Comparison of ENCODE assay signal across 1 cellular context in the genomic region with DNA sequence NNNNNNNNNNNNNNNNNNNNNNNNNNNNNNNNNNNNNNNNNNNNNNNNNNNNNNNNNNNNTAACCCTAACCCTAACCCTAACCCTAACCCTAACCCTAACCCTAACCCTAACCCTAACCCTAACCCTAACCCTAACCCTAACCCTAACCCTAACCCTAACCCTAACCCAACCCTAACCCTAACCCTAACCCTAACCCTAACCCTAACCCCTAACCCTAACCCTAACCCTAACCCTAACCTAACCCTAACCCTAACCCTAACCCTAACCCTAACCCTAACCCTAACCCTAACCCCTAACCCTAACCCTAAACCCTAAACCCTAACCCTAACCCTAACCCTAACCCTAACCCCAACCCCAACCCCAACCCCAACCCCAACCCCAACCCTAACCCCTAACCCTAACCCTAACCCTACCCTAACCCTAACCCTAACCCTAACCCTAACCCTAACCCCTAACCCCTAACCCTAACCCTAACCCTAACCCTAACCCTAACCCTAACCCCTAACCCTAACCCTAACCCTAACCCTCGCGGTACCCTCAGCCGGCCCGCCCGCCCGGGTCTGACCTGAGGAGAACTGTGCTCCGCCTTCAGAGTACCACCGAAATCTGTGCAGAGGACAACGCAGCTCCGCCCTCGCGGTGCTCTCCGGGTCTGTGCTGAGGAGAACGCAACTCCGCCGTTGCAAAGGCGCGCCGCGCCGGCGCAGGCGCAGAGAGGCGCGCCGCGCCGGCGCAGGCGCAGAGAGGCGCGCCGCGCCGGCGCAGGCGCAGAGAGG.
A peak's percentile ranks its signal among the peaks of the same experiment; 100 is the strongest.
TF ChIP-seq lines count a peak whose summit lies in the region.

No MANE protein-coding gene starts in this region.

TF ChIP-seq in K562, 482 proteins besides CTCF, POLR2A, EP300 and RAD21:
- peak; percentile 35 for TF ChIP-seq CREBBP (IDR thresholded peaks at IDR 0.05; ENCODE audit: low read depth, low read length)
- TF ChIP-seq, protein P1, sequence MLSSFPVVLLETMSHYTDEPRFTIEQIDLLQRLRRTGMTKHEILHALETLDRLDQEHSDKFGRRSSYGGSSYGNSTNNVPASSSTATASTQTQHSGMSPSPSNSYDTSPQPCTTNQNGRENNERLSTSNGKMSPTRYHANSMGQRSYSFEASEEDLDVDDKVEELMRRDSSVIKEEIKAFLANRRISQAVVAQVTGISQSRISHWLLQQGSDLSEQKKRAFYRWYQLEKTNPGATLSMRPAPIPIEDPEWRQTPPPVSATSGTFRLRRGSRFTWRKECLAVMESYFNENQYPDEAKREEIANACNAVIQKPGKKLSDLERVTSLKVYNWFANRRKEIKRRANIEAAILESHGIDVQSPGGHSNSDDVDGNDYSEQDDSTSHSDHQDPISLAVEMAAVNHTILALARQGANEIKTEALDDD (IDR thresholded peaks at IDR 0.05), result peak; percentile 79
